ENCODE assay signal across 17 cellular contexts in genomic region chr20:45938727-45939438, GRCh38. TPM values are rescaled to one million over a fixed set of nuclear protein-coding genes. Genes with fewer than 3 reads are reported as not detected.
DNase-seq lines count a peak whose midpoint lies in the region; ATAC-seq and TF ChIP-seq lines count a peak whose summit lies in the region.
"Had no signal": no experiment of that assay in that cellular context is flagged by ENCODE, and none has a peak within 500 bp of the region (broad histone marks: within the 10 kb centered on the region; RNA-seq: fewer than 3 reads in every experiment).

No MANE protein-coding gene starts in this region.

- 83 to 86% methylated on average over 2 to 6 of the region's 13 CpGs for WGBS in esophagus squamous epithelium, 2 donors

- H3K9me3 ChIP-seq in A673 (ENCODE audit: low read depth, low read length, poor library complexity, severe bottlenecking), result no peaks in the 10 kb centered on the region
- no peaks in the 10 kb centered on the region for H3K9me3 ChIP-seq in iPS-20b (ENCODE audit: insufficient read depth, low read depth, low read length)
- no peaks in the 10 kb centered on the region for H3K9me3 ChIP-seq in esophagus squamous epithelium
- H3K9me3 ChIP-seq: HAP-1, vagina had no signal

- no peak overlapping the region for H3K4me3 Mint-ChIP-seq in activated CD8-positive, alpha-beta T cell treated with anti-CD3 and anti-CD28 coated beads, Interleukin-2, amount 10 ng/mL, durations not matched to agents 7 days and 5 days
- H3K4me3 Mint-ChIP-seq in mesothelial cell of epicardium, result no peak overlapping the region

- no TSS peak for BruUV-seq in A673 (replicated peaks; lab: Mats Ljungman, UMichigan)

- H3K9ac ChIP-seq in iPS-20b (ENCODE audit: low read depth, low read length), result peak overlapping the region; percentile 63; the same call in 1 of the 2 replicates

- H3K36me3 Mint-ChIP-seq in activated CD8-positive, alpha-beta T cell treated with anti-CD3 and anti-CD28 coated beads, Interleukin-2, amount 10 ng/mL, durations not matched to agents 7 days and 5 days (ENCODE audit: low read depth), result peaks cover 45% of the 10 kb centered on the region
- H3K36me3 Mint-ChIP-seq in mesothelial cell of epicardium, result peaks cover 22% of the 10 kb centered on the region

- peak overlapping the region; percentile 83 for H3K27ac ChIP-seq in A673 (ENCODE audit: low read depth, low read length, poor library complexity, severe bottlenecking)
- H3K27ac ChIP-seq in iPS-20b (ENCODE audit: low read length), result no peak overlapping the region
- H3K27ac ChIP-seq in esophagus squamous epithelium, result no peak overlapping the region
- H3K27ac ChIP-seq: vagina had no signal

- no peak for ATAC-seq in activated CD8-positive, alpha-beta T cell treated with anti-CD3 and anti-CD28 coated beads, Interleukin-2, amount 10 ng/mL, durations not matched to agents 7 days and 5 days

- H3K4me1 ChIP-seq in A673 (ENCODE audit: insufficient read depth, low read length, poor library complexity, severe bottlenecking) (peaks cover 28% of the 10 kb centered on the region), iPS-20b (ENCODE audit: insufficient read depth, low read length) (peaks cover 11% of the 10 kb centered on the region; the same call in 1 of the 2 replicates), esophagus squamous epithelium (peaks cover 8 to 59% (median 13%) of the 10 kb centered on the region in 3 donors)

- DNase-seq in A673 (ENCODE audit: low spot score), result peak; percentile 98
- DNase-seq in ELF-1 (ENCODE audit: low read depth, low spot score), result peak; percentile 73
- DNase-seq in activated CD8-positive, alpha-beta T cell treated with anti-CD3 and anti-CD28 coated beads, Interleukin-2, amount 10 ng/mL, durations not matched to agents 7 days and 5 days, result no peak
- no peak for DNase-seq in NCI-H128 (lab: John Stamatoyannopoulos, UW; ENCODE audit: unreplicated experiment)
- no peak for DNase-seq in esophagus squamous epithelium (lab: John Stamatoyannopoulos, UW)
- DNase-seq in stimulated activated naive CD4-positive, alpha-beta T cell treated with Interleukin-2 at 50 U/mL for 16 hours (lab: John Stamatoyannopoulos, UW), result no peak
- DNase-seq in mesothelial cell of epicardium (ENCODE audit: low spot score in 2 of 2, unreplicated experiment in 2 of 2), result no peak
- DNase-seq: DMS153; Kasumi-1; midbrain; NCI-H1436 treated with DMSO at 0.1 percent for 48 hours; NCI-H345; stimulated activated CD4-positive, alpha-beta T cell treated with anti-CD3 and anti-CD28 coated beads, Interleukin-4, amount 100 ng/mL, for 24 hours had no signal

- H3K36me3 ChIP-seq in A673 (ENCODE audit: insufficient read depth, low read length, poor library complexity, severe bottlenecking) (peaks cover 52% of the 10 kb centered on the region), iPS-20b (ENCODE audit: insufficient read depth, low read depth, low read length) (peaks cover 59% of the 10 kb centered on the region), esophagus squamous epithelium (peaks cover 45 to 73% (median 58%) of the 10 kb centered on the region in 3 donors)

- H3K27me3 ChIP-seq in A673 (replicated peaks; ENCODE audit: insufficient read depth, low read depth, low read length, poor library complexity), result no peaks in the 10 kb centered on the region
- H3K27me3 ChIP-seq in iPS-20b (ENCODE audit: insufficient read depth, low read length), result no peaks in the 10 kb centered on the region
- H3K27me3 ChIP-seq in esophagus squamous epithelium, result no peaks in the 10 kb centered on the region
- H3K27me3 ChIP-seq: vagina had no signal

- peak overlapping the region; percentile 20 for H3K27ac Mint-ChIP-seq in activated CD8-positive, alpha-beta T cell treated with anti-CD3 and anti-CD28 coated beads, Interleukin-2, amount 10 ng/mL, durations not matched to agents 7 days and 5 days
- no peak overlapping the region for H3K27ac Mint-ChIP-seq in mesothelial cell of epicardium

- CTCF ChIA-PET in A673 (lab: Charles Lee), result no interaction called here
- CTCF ChIA-PET in activated CD8-positive, alpha-beta T cell treated with anti-CD3 and anti-CD28 coated beads, Interleukin-2, amount 10 ng/mL, durations not matched to agents 7 days and 5 days (lab: Charles Lee), result interaction anchor here (1.5 to 8.2 kb wide), 2 partner anchors 32 to 140 kb away, joined by 5 to 90 read pairs; partner anchors contain the start of gene ZNF335

- no peak for TF ChIP-seq POLR2A in esophagus squamous epithelium (IDR thresholded peaks at IDR 0.05)

- POLR2A ChIA-PET in A673 (lab: Charles Lee; ENCODE audit: low non-redundant PET), result interaction anchor here (0.8 kb wide), 1 partner anchor 32 kb away, joined by 3 read pairs; no protein-coding TSS in a partner anchor
- POLR2A ChIA-PET in activated CD8-positive, alpha-beta T cell treated with anti-CD3 and anti-CD28 coated beads, Interleukin-2, amount 10 ng/mL, durations not matched to agents 7 days and 5 days (lab: Charles Lee), result interaction anchor here (1.6 to 3.0 kb wide), 3 partner anchors 10 to 82 kb away, joined by 5 to 18 read pairs (median 8); partner anchors contain the start of genes ACOT8 and ZSWIM3

- H3K4me3 ChIP-seq in A673 (ENCODE audit: low read depth, low read length, poor library complexity, severe bottlenecking), result peak overlapping the region; percentile 36
- no peak overlapping the region; the same call in 1 of the 2 replicates for H3K4me3 ChIP-seq in iPS-20b (ENCODE audit: low read length)
- no peak overlapping the region for H3K4me3 ChIP-seq in esophagus squamous epithelium
- H3K4me3 ChIP-seq: HAP-1, vagina had no signal

- intact Hi-C loops in A673 (cut with micrococcal nuclease; ENCODE audit: unreplicated experiment) (no loop called here), esophagus squamous epithelium (cut with DNase I) (no loop called here)

- no peaks in the 10 kb centered on the region for H3K9me3 Mint-ChIP-seq in activated CD8-positive, alpha-beta T cell treated with anti-CD3 and anti-CD28 coated beads, Interleukin-2, amount 10 ng/mL, durations not matched to agents 7 days and 5 days (ENCODE audit: insufficient read depth)
- H3K9me3 Mint-ChIP-seq in mesothelial cell of epicardium, result no peaks in the 10 kb centered on the region

- H3K4me1 Mint-ChIP-seq in activated CD8-positive, alpha-beta T cell treated with anti-CD3 and anti-CD28 coated beads, Interleukin-2, amount 10 ng/mL, durations not matched to agents 7 days and 5 days (ENCODE audit: low read depth), result peaks cover 24% of the 10 kb centered on the region
- H3K4me1 Mint-ChIP-seq in mesothelial cell of epicardium, result peaks cover 9% of the 10 kb centered on the region

- TF ChIP-seq CTCF in A673 (conservative IDR thresholded peaks at IDR 0.05; ENCODE audit: low read depth, low read length) (no peak), esophagus squamous epithelium (IDR thresholded peaks at IDR 0.05) (no peak), mesothelial cell of epicardium (IDR thresholded peaks at IDR 0.05; ENCODE audit: unreplicated experiment) (no peak)

- H3K27me3 Mint-ChIP-seq in activated CD8-positive, alpha-beta T cell treated with anti-CD3 and anti-CD28 coated beads, Interleukin-2, amount 10 ng/mL, durations not matched to agents 7 days and 5 days (ENCODE audit: low read depth), result no peaks in the 10 kb centered on the region
- no peaks in the 10 kb centered on the region for H3K27me3 Mint-ChIP-seq in mesothelial cell of epicardium (ENCODE audit: low read depth)
- H3K27me3 Mint-ChIP-seq: B cell had no signal

RNA-seq across cellular contexts. Expression of gene PCIF1, which starts 4.4 kb away (rescaled TPM):
- total RNA-seq in A673 (2021) (47.5 and 55.8 TPM in 2 replicates), esophagus squamous epithelium (10 to 100 TPM; 10.4 to 36.8 (median 16.4) TPM), mesothelial cell of epicardium (43.7 to 45.2 TPM (median 44.4 TPM) in 3 replicates)
- total RNA-seq in activated CD8-positive, alpha-beta T cell treated with anti-CD3 and anti-CD28 coated beads, Interleukin-2, amount 10 ng/mL, durations not matched to agents 7 days and 5 days, result 10 to 100 TPM; 40.3 to 41.2 TPM

RNA-seq across cellular contexts. Expression of gene PLTP, which starts 26.9 kb away (rescaled TPM):
- total RNA-seq in A673 (2021) (58.3 and 62.8 TPM in 2 replicates), esophagus squamous epithelium (100 to 1,000 TPM in 2 of 4 donors, 10 to 100 TPM in 1, 1 to 10 TPM in 1; 5.9 to 248 (median 92.6) TPM), mesothelial cell of epicardium (54.6 to 58.1 TPM (median 55.5 TPM) in 3 replicates)
- total RNA-seq in activated CD8-positive, alpha-beta T cell treated with anti-CD3 and anti-CD28 coated beads, Interleukin-2, amount 10 ng/mL, durations not matched to agents 7 days and 5 days, result 1 to 10 TPM; 2.2 to 2.8 TPM

RNA-seq across cellular contexts. Expression of gene ZNF335, which starts 33.1 kb away (rescaled TPM):
- total RNA-seq in A673 (2021) (31.9 and 32.9 TPM in 2 replicates), esophagus squamous epithelium (10 to 100 TPM; 10.5 to 22.5 (median 19.8) TPM), mesothelial cell of epicardium (31.1 to 33.5 TPM (median 31.6 TPM) in 3 replicates)
- 10 to 100 TPM; 33.1 to 34.5 TPM for total RNA-seq in activated CD8-positive, alpha-beta T cell treated with anti-CD3 and anti-CD28 coated beads, Interleukin-2, amount 10 ng/mL, durations not matched to agents 7 days and 5 days

RNA-seq across cellular contexts. Expression of gene CTSA, which starts 47.7 kb away (rescaled TPM):
- 76.7 and 83.5 TPM in 2 replicates for total RNA-seq in A673 (2021)
- total RNA-seq in activated CD8-positive, alpha-beta T cell treated with anti-CD3 and anti-CD28 coated beads, Interleukin-2, amount 10 ng/mL, durations not matched to agents 7 days and 5 days, result 10 to 100 TPM; 63.4 to 64.1 TPM
- total RNA-seq in esophagus squamous epithelium, result 10 to 100 TPM; 44.5 to 74.8 (median 56.8) TPM
- total RNA-seq in mesothelial cell of epicardium, result 74.4 to 86.7 TPM (median 78.8 TPM) in 3 replicates

RNA-seq across cellular contexts. Expression of gene NEURL2, which starts 47.9 kb away (rescaled TPM):
- total RNA-seq in A673 (2021) (3.2 and 3.3 TPM in 2 replicates), esophagus squamous epithelium (1 to 10 TPM; 4.1 to 6.5 (median 5.5) TPM), mesothelial cell of epicardium (7.2 to 8.3 TPM (median 8.1 TPM) in 3 replicates)
- 1 to 10 TPM; 1.1 to 1.3 TPM for total RNA-seq in activated CD8-positive, alpha-beta T cell treated with anti-CD3 and anti-CD28 coated beads, Interleukin-2, amount 10 ng/mL, durations not matched to agents 7 days and 5 days

Comparison
In these comparisons a context has a peak if more than half of its experiments do, and no peak if none do; other contexts are left out.
1. DNase-seq: peak in A673 (single experiment) and ELF-1 (single experiment); none in activated CD8-positive, alpha-beta T cell treated with anti-CD3 and anti-CD28 coated beads, Interleukin-2, amount 10 ng/mL, durations not matched to agents 7 days and 5 days (single experiment), NCI-H128 (single experiment), esophagus squamous epithelium (single experiment), stimulated activated naive CD4-positive, alpha-beta T cell treated with Interleukin-2 at 50 U/mL for 16 hours (single experiment) and mesothelial cell of epicardium (0 of 2).